Comparison of ENCODE assay signal across 8 cellular contexts in the genomic region with DNA sequence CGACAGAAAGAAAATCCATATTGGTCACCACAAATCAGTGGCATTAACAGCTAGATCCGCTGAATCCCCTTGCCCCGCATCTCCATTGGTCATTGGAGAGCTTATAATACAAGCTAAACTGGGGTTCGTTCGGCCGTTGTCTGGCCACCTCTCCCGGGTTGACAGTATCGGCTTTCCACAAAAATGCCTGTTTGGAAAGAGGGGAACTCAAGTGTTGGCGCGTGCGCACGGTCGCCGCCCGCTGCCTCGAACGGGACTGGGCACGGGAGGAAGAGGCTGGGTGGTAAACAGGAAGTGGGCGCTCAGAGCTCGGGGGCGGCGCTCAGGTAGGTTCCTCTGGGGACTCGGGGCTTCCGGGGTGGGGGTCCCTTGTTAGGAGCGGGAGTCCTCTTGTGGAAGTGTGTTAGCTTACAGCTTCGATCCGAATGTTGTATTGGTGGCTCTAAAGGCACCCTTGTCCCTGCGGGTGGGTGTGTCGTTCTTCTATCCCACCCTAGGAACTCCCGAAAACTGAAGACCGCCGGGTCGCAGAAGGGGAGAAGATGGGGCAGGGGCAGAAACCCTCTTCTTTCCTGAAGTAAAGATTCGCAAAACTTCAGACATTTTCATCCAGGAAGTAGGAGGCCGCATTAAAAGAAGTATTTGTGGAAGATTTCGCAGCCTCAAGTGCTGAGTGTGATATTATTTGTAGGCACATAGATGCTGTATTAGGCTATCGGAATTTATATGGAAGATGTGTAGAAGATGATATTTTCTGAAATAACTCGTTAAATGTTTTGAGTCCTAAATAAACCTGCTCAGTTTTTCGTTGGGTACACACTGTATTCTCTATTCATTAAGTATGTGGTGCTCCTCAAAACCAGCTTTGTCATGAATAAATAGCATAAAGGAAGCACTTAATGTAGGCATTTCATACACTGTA.
A peak's percentile ranks its signal among the peaks of the same experiment; 100 is the strongest.
DNase-seq lines count a peak whose midpoint lies in the region; ATAC-seq lines count a peak whose summit lies in the region.

No MANE protein-coding gene starts in this region.

- peak overlapping the region; percentile 99 for H3K4me3 Mint-ChIP-seq in central memory CD8-positive, alpha-beta T cell

- H3K36me3 Mint-ChIP-seq in central memory CD8-positive, alpha-beta T cell (ENCODE audit: insufficient read depth): peaks cover 47% of the 10 kb centered on the region

- H3K27me3 Mint-ChIP-seq in central memory CD8-positive, alpha-beta T cell: no peaks in the 10 kb centered on the region

- DNase-seq in AML-193 (lab: John Stamatoyannopoulos, UW) (peak; percentile 86 to 89), NCI-H345 treated with DMSO at 0.1 percent for 48 hours (lab: John Stamatoyannopoulos, UW; ENCODE audit: unreplicated experiment) (peak; percentile 95), islet precursor cell (peak; percentile 97)
- peak; percentile 79 for DNase-seq in activated CD4-positive, CD25-positive, alpha-beta regulatory T cell treated with anti-CD3 and anti-CD28 coated beads, Interleukin-2, amount 50 U/mL, for 16 hours (ENCODE audit: low read depth, low spot score)
- peak; percentile 79 to 86 for DNase-seq in central memory CD8-positive, alpha-beta T cell (ENCODE audit: low spot score in 2 of 2)
- DNase-seq in stimulated activated CD4-positive, alpha-beta T cell treated with anti-CD3 and anti-CD28 coated beads, Interleukin-12 subunit alpha, Interleukin-12 subunit beta, amount 100 ng/mL, for 48 hours (ENCODE audit: low read depth in 2 of 3, low spot score in 1 of 3): peak; percentile 71 to 84 (median 78)

- peaks cover 57% of the 10 kb centered on the region for H3K4me1 Mint-ChIP-seq in central memory CD8-positive, alpha-beta T cell

- H3K9me3 Mint-ChIP-seq in central memory CD8-positive, alpha-beta T cell: no peaks in the 10 kb centered on the region

- ATAC-seq in GM19035 (IDR thresholded peaks at IDR 0.05; ENCODE audit: unreplicated experiment) (peak; percentile 65), HG03342 (IDR thresholded peaks at IDR 0.05; ENCODE audit: unreplicated experiment) (peak; percentile 56)
- ATAC-seq in central memory CD8-positive, alpha-beta T cell (replicated peaks; ENCODE audit: extremely low read depth, poor library complexity, severe bottlenecking): peak; percentile 75

- H3K27ac Mint-ChIP-seq in central memory CD8-positive, alpha-beta T cell (ENCODE audit: low read depth): peak overlapping the region; percentile 97

Comparison
In these comparisons a context has a peak if more than half of its experiments do, and no peak if none do; other contexts are left out.
1. Peak in every context shown above with its lines: DNase-seq and ATAC-seq.